ENCODE assay signal across 8 cellular contexts in the genomic region with DNA sequence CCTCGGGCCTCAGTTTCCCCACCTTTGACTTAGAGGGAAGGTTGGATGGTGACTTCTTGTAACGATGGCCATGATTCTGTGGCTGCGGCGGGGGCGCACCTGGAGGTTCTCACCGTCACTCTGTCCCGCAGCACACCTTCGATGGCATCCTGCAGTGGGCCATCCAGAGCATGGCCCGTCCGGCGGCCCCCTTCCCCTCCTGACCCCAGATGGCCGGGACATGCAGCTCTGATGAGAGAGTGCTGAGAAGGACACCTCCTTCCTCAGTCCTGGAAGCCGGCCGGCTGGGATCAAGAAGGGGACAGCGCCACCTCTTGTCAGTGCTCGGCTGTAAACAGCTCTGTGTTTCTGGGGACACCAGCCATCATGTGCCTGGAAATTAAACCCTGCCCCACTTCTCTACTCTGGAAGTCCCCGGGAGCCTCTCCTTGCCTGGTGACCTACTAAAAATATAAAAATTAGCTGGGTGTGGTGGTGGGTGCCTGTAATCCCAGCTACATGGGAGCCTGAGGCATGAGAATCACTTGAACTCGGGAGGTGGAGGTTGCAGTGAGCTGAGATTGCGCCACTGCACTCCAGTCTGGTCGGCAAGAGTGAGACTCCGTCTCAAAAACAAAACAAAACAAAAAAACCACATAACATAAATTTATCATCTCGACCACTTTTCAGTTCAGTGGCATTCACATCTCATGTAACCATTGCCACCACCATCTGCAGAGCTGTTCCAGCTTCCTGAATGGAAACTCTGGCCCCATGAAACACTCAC.
A peak's percentile ranks its signal among the peaks of the same experiment; 100 is the strongest.
DNase-seq lines count a peak whose midpoint lies in the region; ATAC-seq lines count a peak whose summit lies in the region.

No MANE protein-coding gene starts in this region.

- H3K27me3 Mint-ChIP-seq in memory B cell, result no peaks in the 10 kb centered on the region

- H3K9me3 Mint-ChIP-seq in memory B cell, result no peaks in the 10 kb centered on the region

- H3K36me3 Mint-ChIP-seq in memory B cell, result no peaks in the 10 kb centered on the region

- ATAC-seq in memory B cell (ENCODE audit: low read depth) (peak; percentile 57), GM18520 (IDR thresholded peaks at IDR 0.05; ENCODE audit: unreplicated experiment) (no peak)

- peaks cover 33% of the 10 kb centered on the region for H3K4me1 Mint-ChIP-seq in memory B cell

- H3K4me3 Mint-ChIP-seq in memory B cell, result no peak overlapping the region

- peak overlapping the region; percentile 85 for H3K27ac Mint-ChIP-seq in memory B cell

- DNase-seq in CMK (ENCODE audit: low read depth) (peak; percentile 86), HS-27A (ENCODE audit: low read depth) (peak; percentile 34), NOMO-1 treated with DMSO at 0.1 percent for 48 hours (lab: John Stamatoyannopoulos, UW; ENCODE audit: unreplicated experiment) (peak; percentile 78), memory B cell (ENCODE audit: low spot score in 2 of 2) (peak; percentile 71 to 75)
- DNase-seq in activated CD8-positive, alpha-beta memory T cell treated with anti-CD3 and anti-CD28 coated beads for 1 hour (ENCODE audit: extremely low read depth in 1 of 2, low read depth in 1 of 2), result peak; percentile 36 to 52
- DNase-seq in effector CD8-positive, alpha-beta T cell (lab: John Stamatoyannopoulos, UW), result peak; percentile 47
- DNase-seq in stimulated activated CD8-positive, alpha-beta memory T cell treated with anti-CD3 and anti-CD28 coated beads, Interleukin-15, amount 100 ng/mL, for 24 hours (ENCODE audit: low read depth), result peak; percentile 37

Comparison
In these comparisons a context has a peak if more than half of its experiments do, and no peak if none do; other contexts are left out.
1. DNase-seq: peak in every context shown above with its lines; median percentile 86 in CMK; 78 in NOMO-1 treated with DMSO at 0.1 percent for 48 hours; 73 in memory B cell; 47 in effector CD8-positive, alpha-beta T cell; 44 in activated CD8-positive, alpha-beta memory T cell treated with anti-CD3 and anti-CD28 coated beads for 1 hour; 37 in stimulated activated CD8-positive, alpha-beta memory T cell treated with anti-CD3 and anti-CD28 coated beads, Interleukin-15, amount 100 ng/mL, for 24 hours; 34 in HS-27A.